ENCODE assay signal across 22 cellular contexts in the genomic region with DNA sequence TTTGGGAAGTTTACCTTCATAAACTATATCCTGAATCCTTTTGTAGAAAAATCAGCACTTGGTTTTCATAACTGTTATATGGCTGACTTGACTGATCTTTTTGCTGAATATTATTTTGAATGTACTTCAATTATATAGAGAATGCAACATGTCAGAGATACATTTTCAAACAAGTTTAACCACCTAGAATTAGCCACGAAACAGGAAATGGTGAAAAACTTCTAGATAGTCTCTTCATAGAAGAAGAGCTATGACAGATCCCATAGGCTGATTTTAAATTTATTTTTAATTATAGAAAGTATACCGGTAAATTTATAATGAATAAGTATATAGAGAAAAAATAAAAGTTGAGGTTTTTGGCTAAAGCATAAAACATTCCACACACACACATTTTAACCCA.
A peak's percentile ranks its signal among the peaks of the same experiment; 100 is the strongest.
DNase-seq lines count a peak whose midpoint lies in the region; ATAC-seq and TF ChIP-seq lines count a peak whose summit lies in the region.
"Had no signal": no experiment of that assay in that cellular context is flagged by ENCODE, and none has a peak within 500 bp of the region (broad histone marks: within the 10 kb centered on the region; RNA-seq: fewer than 3 reads in every experiment).

No MANE protein-coding gene starts in this region.

- ATAC-seq in natural killer cell (peak in 1 of 3 donors; percentile 46), DND-41 (ENCODE audit: insufficient read depth, low read depth) (peak; percentile 88)
- ATAC-seq in natural killer cell treated with Interleukin-12 subunit alpha and Interleukin-12 subunit beta and Interleukin-15 and Interleukin-18, amount 100 ng/mL, for 72 hours = no peak
- peak; percentile 39 for ATAC-seq in effector memory CD8-positive, alpha-beta T cell (replicated peaks)
- ATAC-seq: A549 had no signal

- H3K4me3 ChIP-seq in DND-41 (ENCODE audit: low read depth in 1 of 2, low read length in 2 of 2) = no peak overlapping the region
- H3K4me3 ChIP-seq: A549; BLaER1 treated with 17β-estradiol and CSF1 and Interleukin-3, amounts not matched to agents 10 nM and 100 nM; HAP-1 had no signal

- H3K36me3 ChIP-seq in DND-41 (ENCODE audit: insufficient read depth, low read length) = no peaks in the 10 kb centered on the region
- H3K36me3 ChIP-seq: BE2C; BLaER1 treated with 17β-estradiol and CSF1 and Interleukin-3, amounts not matched to agents 10 nM and 100 nM; HAP-1 had no signal

- H3K9ac ChIP-seq in DND-41 (ENCODE audit: low read depth, low read length) = no peak overlapping the region
- H3K9ac ChIP-seq: BLaER1 treated with 17β-estradiol and CSF1 and Interleukin-3, amounts not matched to agents 10 nM and 100 nM had no signal

- H3K9me3 ChIP-seq in DND-41 (ENCODE audit: insufficient read depth, low read length, severe bottlenecking) = peaks cover 12% of the 10 kb centered on the region
- H3K9me3 ChIP-seq: BE2C, HAP-1 had no signal

- H3K4me1 Mint-ChIP-seq in natural killer cell = peaks cover 7 to 11% of the 10 kb centered on the region in 2 donors
- peaks cover 4 to 6% of the 10 kb centered on the region in 2 donors for H3K4me1 Mint-ChIP-seq in natural killer cell treated with Interleukin-12 subunit alpha and Interleukin-12 subunit beta and Interleukin-15 and Interleukin-18, amount 100 ng/mL, for 72 hours (ENCODE audit: low read depth in 2 of 2)
- H3K4me1 Mint-ChIP-seq in effector memory CD8-positive, alpha-beta T cell (ENCODE audit: low read depth in 2 of 2) = peaks cover 5 to 21% of the 10 kb centered on the region in 2 donors
- H3K4me1 Mint-ChIP-seq: CD14-positive monocyte had no signal

- H4K20me1 ChIP-seq in DND-41 (ENCODE audit: insufficient read depth, low read length) = no peaks in the 10 kb centered on the region
- H4K20me1 ChIP-seq: BLaER1 treated with 17β-estradiol and CSF1 and Interleukin-3, amounts not matched to agents 10 nM and 100 nM had no signal

- intact Hi-C loops in natural killer cell (cut with micrococcal nuclease) = no loop called here

- H3K4me2 ChIP-seq in DND-41 (ENCODE audit: insufficient read depth, low read length) = no peak overlapping the region
- H3K4me2 ChIP-seq: A549; BLaER1 treated with 17β-estradiol and CSF1 and Interleukin-3, amounts not matched to agents 10 nM and 100 nM had no signal

- peak overlapping the region; percentile 19; the same call in 1 of the 2 replicates for H2AFZ ChIP-seq in DND-41 (ENCODE audit: low read depth, low read length)

- TF ChIP-seq CTCF in natural killer cell (IDR thresholded peaks at IDR 0.05) = no peak
- TF ChIP-seq CTCF in DND-41 (IDR thresholded peaks at IDR 0.05; ENCODE audit: borderline replicate concordance, extremely low read depth, low read length, poor library complexity, severe bottlenecking) = no peak

- peaks cover 18% of the 10 kb centered on the region for H3K4me1 ChIP-seq in DND-41 (ENCODE audit: insufficient read depth, low read length)
- H3K4me1 ChIP-seq: A549; BE2C; BLaER1 treated with 17β-estradiol and CSF1 and Interleukin-3, amounts not matched to agents 10 nM and 100 nM; HAP-1 had no signal

- no peak for DNase-seq in natural killer cell
- DNase-seq in natural killer cell treated with Interleukin-12 subunit alpha and Interleukin-12 subunit beta and Interleukin-15 and Interleukin-18, amount 100 ng/mL, for 72 hours (ENCODE audit: low spot score) = no peak
- DNase-seq in DND-41 = no peak
- no peak for DNase-seq in effector memory CD8-positive, alpha-beta T cell
- DNase-seq in stimulated activated CD4-positive, alpha-beta T cell treated with anti-CD3 and anti-CD28 coated beads, Interleukin-1b, Interleukin-23, amount 100 ng/mL, for 48 hours = no peak
- no peak for DNase-seq in NCI-H1092 (lab: John Stamatoyannopoulos, UW)
- no peak for DNase-seq in NCI-H526 treated with DMSO at 0.1 percent for 48 hours (lab: John Stamatoyannopoulos, UW)
- DNase-seq: 8988T; ACHN; AML-193; BE2C; Calu3; CD8-positive, alpha-beta memory T cell; COR-L47; DMS53; DMS79 treated with DMSO at 0.1 percent for 48 hours; GOT3; HFFc6 had no signal

- no peaks in the 10 kb centered on the region for H3K27me3 Mint-ChIP-seq in natural killer cell (ENCODE audit: low read depth in 2 of 2)
- no peaks in the 10 kb centered on the region for H3K27me3 Mint-ChIP-seq in natural killer cell treated with Interleukin-12 subunit alpha and Interleukin-12 subunit beta and Interleukin-15 and Interleukin-18, amount 100 ng/mL, for 72 hours
- no peaks in the 10 kb centered on the region for H3K27me3 Mint-ChIP-seq in effector memory CD8-positive, alpha-beta T cell
- H3K27me3 Mint-ChIP-seq: CD8-positive, alpha-beta memory T cell had no signal

- peak overlapping the region; percentile 60 for H3K27ac ChIP-seq in DND-41 (ENCODE audit: low read length)
- H3K27ac ChIP-seq: A549; BLaER1 treated with 17β-estradiol and CSF1 and Interleukin-3, amounts not matched to agents 10 nM and 100 nM had no signal

- no peaks in the 10 kb centered on the region for H3K79me2 ChIP-seq in DND-41 (ENCODE audit: insufficient read depth, low read length)

- no peaks in the 10 kb centered on the region for H3K27me3 ChIP-seq in DND-41 (ENCODE audit: insufficient read depth, low read length, poor library complexity)
- H3K27me3 ChIP-seq: BE2C; BLaER1 treated with 17β-estradiol and CSF1 and Interleukin-3, amounts not matched to agents 10 nM and 100 nM had no signal

- peak overlapping the region; percentile 20 to 37 for H3K27ac Mint-ChIP-seq in natural killer cell
- peak overlapping the region in 1 of 2 donors; percentile 78 for H3K27ac Mint-ChIP-seq in natural killer cell treated with Interleukin-12 subunit alpha and Interleukin-12 subunit beta and Interleukin-15 and Interleukin-18, amount 100 ng/mL, for 72 hours
- peak overlapping the region in 1 of 2 donors; percentile 24 for H3K27ac Mint-ChIP-seq in effector memory CD8-positive, alpha-beta T cell
- H3K27ac Mint-ChIP-seq: CD14-positive monocyte, HFFc6 had no signal

- H3K4me3 Mint-ChIP-seq in natural killer cell = no peak overlapping the region
- no peak overlapping the region for H3K4me3 Mint-ChIP-seq in natural killer cell treated with Interleukin-12 subunit alpha and Interleukin-12 subunit beta and Interleukin-15 and Interleukin-18, amount 100 ng/mL, for 72 hours
- H3K4me3 Mint-ChIP-seq in effector memory CD8-positive, alpha-beta T cell = no peak overlapping the region
- H3K4me3 Mint-ChIP-seq: CD14-positive monocyte, HFFc6 had no signal

- H3K9me3 Mint-ChIP-seq in natural killer cell = peaks cover 2 to 7% of the 10 kb centered on the region in 2 donors
- H3K9me3 Mint-ChIP-seq in natural killer cell treated with Interleukin-12 subunit alpha and Interleukin-12 subunit beta and Interleukin-15 and Interleukin-18, amount 100 ng/mL, for 72 hours = peaks cover 10% of the 10 kb centered on the region
- H3K9me3 Mint-ChIP-seq in effector memory CD8-positive, alpha-beta T cell = peaks cover 5 to 27% of the 10 kb centered on the region in 2 donors

- H3K36me3 Mint-ChIP-seq in natural killer cell = no peaks in the 10 kb centered on the region
- peaks cover 14% of the 10 kb centered on the region for H3K36me3 Mint-ChIP-seq in natural killer cell treated with Interleukin-12 subunit alpha and Interleukin-12 subunit beta and Interleukin-15 and Interleukin-18, amount 100 ng/mL, for 72 hours
- no peaks in the 10 kb centered on the region for H3K36me3 Mint-ChIP-seq in effector memory CD8-positive, alpha-beta T cell (ENCODE audit: insufficient read depth)
- H3K36me3 Mint-ChIP-seq: CD14-positive monocyte had no signal

Comparison
In these comparisons a context has a peak if more than half of its experiments do, and no peak if none do; other contexts are left out.
1. ATAC-seq: peak in DND-41 (single experiment) and effector memory CD8-positive, alpha-beta T cell (single experiment); none in natural killer cell treated with Interleukin-12 subunit alpha and Interleukin-12 subunit beta and Interleukin-15 and Interleukin-18, amount 100 ng/mL, for 72 hours (0 of 2).